ENCODE assay signal across 19 cellular contexts in genomic region chr16:14427371-14427948, GRCh38.
DNase-seq lines count a peak whose midpoint lies in the region; ATAC-seq lines count a peak whose summit lies in the region.
"Had no signal": no experiment of that assay in that cellular context is flagged by ENCODE, and none has a peak within 500 bp of the region (broad histone marks: within the 10 kb centered on the region; RNA-seq: fewer than 3 reads in every experiment).

No MANE protein-coding gene starts in this region.

- no peaks in the 10 kb centered on the region for H3F3A ChIP-seq in GM23248 (ENCODE audit: insufficient read depth)

- peak; percentile 13 for DNase-seq in GM23248
- DNase-seq in globus pallidus (ENCODE audit: low spot score) = peak; percentile 87
- peak; percentile 16 for DNase-seq in renal cortical epithelial cell (ENCODE audit: low read depth)
- no peak for DNase-seq in NCI-H1417 (lab: John Stamatoyannopoulos, UW)
- no peak for DNase-seq in KG1 (lab: John Stamatoyannopoulos, UW)
- no peak for DNase-seq in DMS79 treated with DMSO at 0.1 percent for 48 hours (lab: John Stamatoyannopoulos, UW)
- DNase-seq: activated CD8-positive, alpha-beta T cell treated with anti-CD3 and anti-CD28 coated beads, Interleukin-2, amount 10 ng/mL, durations not matched to agents 7 days and 5 days; amniotic stem cell; CD4-positive, CD25-positive, alpha-beta regulatory T cell; Kasumi-1; mesendoderm; NCI-H1436 treated with DMSO at 0.1 percent for 48 hours; NCI-H446 treated with DMSO at 0.1 percent for 48 hours; SK-N-SH; stimulated activated CD4-positive, alpha-beta T cell treated with anti-CD3 and anti-CD28 coated beads, Interleukin-15, amount 100 ng/mL, for 24 hours; testis had no signal

- no peaks in the 10 kb centered on the region for H3K27me3 ChIP-seq in GM23248 (replicated peaks; ENCODE audit: insufficient read depth)
- H3K27me3 ChIP-seq: testis had no signal

- H3K79me2 ChIP-seq in GM23248 (ENCODE audit: insufficient read depth) = no peaks in the 10 kb centered on the region

- H3K4me2 ChIP-seq in GM23248 (ENCODE audit: unreplicated experiment) = no peak overlapping the region
- H3K4me2 ChIP-seq: SK-N-SH had no signal

- no peaks in the 10 kb centered on the region for H3K9me2 ChIP-seq in GM23248 (ENCODE audit: insufficient read depth)
- H3K9me2 ChIP-seq: SK-N-SH had no signal

- H3K4me1 ChIP-seq in GM23248 (ENCODE audit: insufficient read depth) = peaks cover 6% of the 10 kb centered on the region; the same call in 1 of the 2 replicates
- H3K4me1 ChIP-seq: testis had no signal

- no peaks in the 10 kb centered on the region for H3K36me3 ChIP-seq in GM23248 (ENCODE audit: low read depth)
- H3K36me3 ChIP-seq: HAP-1 had no signal

- no peak overlapping the region for H3K4me3 ChIP-seq in GM23248
- H3K4me3 ChIP-seq: HAP-1, testis had no signal

- ATAC-seq in GM21723 (IDR thresholded peaks at IDR 0.05; ENCODE audit: unreplicated experiment) = no peak
- ATAC-seq: activated CD8-positive, alpha-beta T cell treated with anti-CD3 and anti-CD28 coated beads, Interleukin-2, amount 10 ng/mL, durations not matched to agents 7 days and 5 days had no signal

- no peak overlapping the region for H3K27ac ChIP-seq in GM23248
- peak overlapping the region; percentile 97 for H3K27ac ChIP-seq in angular gyrus (ENCODE audit: low read depth, low read length)
- H3K27ac ChIP-seq: testis had no signal

- no peak overlapping the region for H3K9ac ChIP-seq in GM23248
- H3K9ac ChIP-seq: SK-N-SH had no signal

- H4K20me1 ChIP-seq in GM23248 (ENCODE audit: insufficient read depth) = no peaks in the 10 kb centered on the region

- H3K9me3 ChIP-seq in GM23248 (ENCODE audit: low read depth) = no peaks in the 10 kb centered on the region
- H3K9me3 ChIP-seq: HAP-1, SK-N-SH, testis had no signal

- H2AFZ ChIP-seq in GM23248 = no peak overlapping the region

- in situ Hi-C loops in GM23248 (cut with MboI) = loop anchor here (25.0 kb wide), 1 partner anchor 490 kb away; no protein-coding TSS in a partner anchor

- WGBS in GM23248 (ENCODE audit: low coverage in 1 of 2, low lambda C conversion rate in 2 of 2, missing lambda C conversion rate in 2 of 2), 2 experiments = 80 to 81% methylated on average over 9 of the region's 9 CpGs

Comparison
In these comparisons a context has a peak if more than half of its experiments do, and no peak if none do; other contexts are left out.
1. DNase-seq: peak in GM23248 (single experiment), globus pallidus (single experiment) and renal cortical epithelial cell (single experiment); none in NCI-H1417 (0 of 3), KG1 (single experiment) and DMS79 treated with DMSO at 0.1 percent for 48 hours (single experiment).